8 cellular contexts compared by ENCODE assay signal in genomic region chr13:46051958-46052313, GRCh38. TPM values are rescaled to one million over a fixed set of nuclear protein-coding genes. Genes with fewer than 3 reads are reported as not detected.
DNase-seq lines count a peak whose midpoint lies in the region; ATAC-seq and TF ChIP-seq lines count a peak whose summit lies in the region.

No MANE protein-coding gene starts in this region.

- POLR2A ChIA-PET in MCF 10A (lab: Yijun Ruan, JAX), result interaction anchor here (0.7 to 2.9 kb wide), 20 partner anchors 9 to 544 kb away, joined by 3 to 17 read pairs (median 4); no protein-coding TSS in a partner anchor

- peak overlapping the region; percentile 80 for H3K4me3 ChIP-seq in GM06990 (replicated peaks; ENCODE audit: low read depth, low read length)
- H3K4me3 ChIP-seq in lung, result peak overlapping the region; percentile 97
- peak overlapping the region; percentile 89 for H3K4me3 ChIP-seq in urinary bladder (ENCODE audit: low read depth, low read length)

- H3K4me1 ChIP-seq in lung (ENCODE audit: control insufficient read depth in 2 of 2, insufficient read depth in 2 of 2, low read length in 2 of 2) (peaks cover 0 to 7% of the 10 kb centered on the region in 2 donors), urinary bladder (ENCODE audit: insufficient read depth) (no peaks in the 10 kb centered on the region)

- ATAC-seq in HG03354 (IDR thresholded peaks at IDR 0.05; ENCODE audit: poor library complexity, severe bottlenecking, unreplicated experiment), result peak; percentile 6
- no peak for ATAC-seq in lung (ENCODE audit: insufficient read depth, low FRiP score)
- ATAC-seq in GM19397 (IDR thresholded peaks at IDR 0.05; ENCODE audit: unreplicated experiment), result no peak

- H3K4me3 Mint-ChIP-seq in MCF 10A (ENCODE audit: unreplicated experiment), result peak overlapping the region; percentile 92

- BruUV-seq in MCF 10A (replicated peaks; lab: Mats Ljungman, UMichigan), result no TSS peak

- DNase-seq in GM06990 (ENCODE audit: extremely low read depth, insufficient read length), result no peak
- no peak for DNase-seq in MCF 10A (ENCODE audit: unreplicated experiment)
- DNase-seq in lung (ENCODE audit: low spot score), result no peak
- no peak for DNase-seq in stimulated activated CD4-positive, alpha-beta T cell treated with anti-CD3 and anti-CD28 coated beads, Interleukin-15, amount 100 ng/mL, for 24 hours
- no peak for DNase-seq in NCI-H2029 treated with DMSO at 0.1 percent for 48 hours (lab: John Stamatoyannopoulos, UW)

- H3K27me3 ChIP-seq in GM06990 (replicated peaks; ENCODE audit: control insufficient read depth, insufficient read depth, low read length) (no peaks in the 10 kb centered on the region), lung (ENCODE audit: control insufficient read depth, insufficient read depth) (no peaks in the 10 kb centered on the region)

- no peaks in the 10 kb centered on the region for H3K27me3 Mint-ChIP-seq in MCF 10A (ENCODE audit: insufficient read depth, unreplicated experiment)

- CTCF ChIA-PET in MCF 10A (lab: Yijun Ruan, JAX), result interaction anchor here (0.7 to 1.0 kb wide), 5 partner anchors 10 to 577 kb away, joined by 3 to 5 read pairs (median 3); no protein-coding TSS in a partner anchor

- H3K36me3 Mint-ChIP-seq in MCF 10A (ENCODE audit: insufficient read depth, unreplicated experiment), result peaks cover 3% of the 10 kb centered on the region

- TF ChIP-seq CTCF in GM06990 (IDR thresholded peaks at IDR 0.05; ENCODE audit: insufficient read depth, low read length, poor library complexity, severe bottlenecking) (no peak), MCF 10A (IDR thresholded peaks at IDR 0.05; ENCODE audit: unreplicated experiment) (no peak), lung (IDR thresholded peaks at IDR 0.05; ENCODE audit: control extremely low read depth, extremely low read depth) (no peak)

- 1 to 2% methylated on average over 7 of the region's 7 CpGs for WGBS in lung, 2 donors
- under 1% methylated on average over 7 of the region's 7 CpGs for WGBS in urinary bladder

- no peaks in the 10 kb centered on the region for H3K36me3 ChIP-seq in GM06990 (ENCODE audit: control insufficient read depth, insufficient read depth, low read length)
- H3K36me3 ChIP-seq in lung (ENCODE audit: control insufficient read depth in 2 of 2, insufficient read depth in 2 of 2, low read length in 2 of 2), result no peaks in the 10 kb centered on the region
- H3K36me3 ChIP-seq in urinary bladder (ENCODE audit: insufficient read depth), result no peaks in the 10 kb centered on the region

- peaks cover 20% of the 10 kb centered on the region for H3K4me1 Mint-ChIP-seq in MCF 10A (ENCODE audit: insufficient read depth, unreplicated experiment)

- no peaks in the 10 kb centered on the region for H3K9me3 Mint-ChIP-seq in MCF 10A (ENCODE audit: unreplicated experiment)

- H3K27ac Mint-ChIP-seq in MCF 10A (ENCODE audit: low read depth, unreplicated experiment), result peak overlapping the region; percentile 99

- H3K27ac ChIP-seq in lung (ENCODE audit: low read depth in 1 of 2, low read length in 1 of 2) (peak overlapping the region; percentile 92 to 99), urinary bladder (ENCODE audit: low read depth) (peak overlapping the region; percentile 95)

- H3K9me3 ChIP-seq in lung (ENCODE audit: control insufficient read depth in 2 of 2, insufficient read depth in 1 of 2, low read length in 1 of 2), result no peaks in the 10 kb centered on the region

- intact Hi-C loops in MCF 10A (cut with micrococcal nuclease), result no loop called here

RNA-seq across cellular contexts. Expression of gene ZC3H13, which starts 0.6 kb away (rescaled TPM):
- 33.9 and 39.0 TPM in 2 replicates for total RNA-seq in MCF 10A (2022)
- total RNA-seq in lung, result 10 to 100 TPM; 39.7 to 54.3 TPM
- 10 to 100 TPM; 12.6 to 14.9 TPM for polyA plus RNA-seq in lung
- total RNA-seq in urinary bladder, result 47.3 TPM
- 24.1 TPM for polyA plus RNA-seq in urinary bladder

RNA-seq across cellular contexts. Expression of gene CPB2, which starts 52.9 kb away (rescaled TPM):
- total RNA-seq in MCF 10A (2022), result not detected in 2 replicates
- 10 to 100 TPM in 1 of 2 donors, not detected in 1; 16.7 TPM for total RNA-seq in lung
- 10 to 100 TPM in 1 of 2 donors, 1 to 10 TPM in 1; 1.7 to 19.7 TPM for polyA plus RNA-seq in lung
- not detected for total RNA-seq in urinary bladder
- polyA plus RNA-seq in urinary bladder, result 0.24 TPM
